Comparison of ENCODE assay signal across 16 cellular contexts in the genomic region with DNA sequence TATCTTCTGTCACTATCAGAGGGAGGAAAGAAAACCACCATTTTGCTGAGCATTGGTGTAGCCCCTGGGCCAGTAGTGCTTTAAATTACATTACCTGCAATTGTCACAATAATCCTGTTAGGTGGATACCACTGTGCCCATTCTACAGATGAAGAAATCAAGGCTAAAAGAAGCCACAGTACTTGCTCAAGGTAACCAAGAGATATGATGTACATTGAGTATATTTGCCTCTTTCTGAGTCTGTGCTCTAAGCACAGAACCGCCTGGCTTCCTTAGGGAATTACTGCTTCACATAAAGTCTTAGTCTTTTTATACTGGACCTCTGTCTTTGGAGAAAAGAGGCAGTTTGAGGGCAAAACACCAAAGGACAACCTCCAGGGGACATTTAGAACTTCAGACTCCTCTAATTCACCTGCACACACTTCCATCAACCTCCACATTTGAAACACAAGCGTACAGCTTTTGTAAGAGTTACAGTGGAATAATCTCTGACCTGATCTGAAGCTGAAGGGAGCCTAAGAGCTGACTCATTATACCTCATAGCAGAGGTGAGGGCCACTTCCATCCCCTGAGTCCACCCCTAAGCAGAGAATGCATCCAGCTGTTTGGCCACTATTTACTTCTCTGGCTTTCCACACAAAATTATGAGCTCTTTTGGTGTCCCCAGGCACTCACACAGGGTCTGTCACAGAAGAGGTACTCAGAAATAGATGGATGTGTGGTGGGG.
A peak's percentile ranks its signal among the peaks of the same experiment; 100 is the strongest.
DNase-seq lines count a peak whose midpoint lies in the region; ATAC-seq and TF ChIP-seq lines count a peak whose summit lies in the region.
"Had no signal": no experiment of that assay in that cellular context is flagged by ENCODE, and none has a peak within 500 bp of the region (broad histone marks: within the 10 kb centered on the region; RNA-seq: fewer than 3 reads in every experiment).

No MANE protein-coding gene starts in this region.

- 94% methylated on average over 2 of the region's 2 CpGs for WGBS in prostate gland

- intact Hi-C loops in Caco-2 (cut with micrococcal nuclease; ENCODE audit: unreplicated experiment) (loop anchor here (1.0 to 10.0 kb wide), 2 partner anchors 23 to 57 kb away; partner anchors contain the start of gene PLPP3), prostate gland (cut with DNase I) (no loop called here)

- H3K27me3 ChIP-seq in Caco-2 (replicated peaks; ENCODE audit: control insufficient read depth, insufficient read depth, low read length) (no peaks in the 10 kb centered on the region), Peyer's patch (no peaks in the 10 kb centered on the region), prostate gland (replicated peaks; ENCODE audit: insufficient read depth) (no peaks in the 10 kb centered on the region)
- H3K27me3 ChIP-seq: cardiac muscle cell, ovary had no signal

- no peak overlapping the region for H3K4me3 ChIP-seq in Caco-2 (ENCODE audit: low read depth, low read length)
- H3K4me3 ChIP-seq in Peyer's patch: no peak overlapping the region
- no peak overlapping the region for H3K4me3 ChIP-seq in prostate gland
- H3K4me3 ChIP-seq: cardiac muscle cell, lung, ovary had no signal

- H3K36me3 Mint-ChIP-seq in Caco-2 (ENCODE audit: insufficient read depth, unreplicated experiment) (peaks cover 76% of the 10 kb centered on the region), glutamatergic neuron (ENCODE audit: unreplicated experiment) (no peaks in the 10 kb centered on the region)

- no peaks in the 10 kb centered on the region for H3K9me3 Mint-ChIP-seq in Caco-2 (ENCODE audit: unreplicated experiment)
- H3K9me3 Mint-ChIP-seq in glutamatergic neuron (ENCODE audit: unreplicated experiment): peaks cover 2% of the 10 kb centered on the region

- POLR2A ChIA-PET in Caco-2 (lab: Charles Lee): interaction anchor here (1.0 kb wide), 1 partner anchor 53 kb away, joined by 3 read pairs; no protein-coding TSS in a partner anchor

- no peak for TF ChIP-seq POLR2A in Peyer's patch (IDR thresholded peaks at IDR 0.05)
- TF ChIP-seq POLR2A in prostate gland (IDR thresholded peaks at IDR 0.05): no peak

- H3K27ac Mint-ChIP-seq in Caco-2 (ENCODE audit: unreplicated experiment): peak overlapping the region; percentile 42
- peak overlapping the region; percentile 53 for H3K27ac Mint-ChIP-seq in glutamatergic neuron (ENCODE audit: unreplicated experiment)
- H3K27ac Mint-ChIP-seq: activated CD8-positive, alpha-beta T cell treated with anti-CD3 and anti-CD28 coated beads, Interleukin-2, amount 10 ng/mL, durations not matched to agents 7 days and 5 days had no signal

- CTCF ChIA-PET in Caco-2 (lab: Charles Lee): interaction anchor here (1.2 kb wide), 1 partner anchor 59 kb away, joined by 3 read pairs; no protein-coding TSS in a partner anchor

- no peak for ATAC-seq in HG03469 (IDR thresholded peaks at IDR 0.05; ENCODE audit: unreplicated experiment)
- no peak for ATAC-seq in GM21619 (IDR thresholded peaks at IDR 0.05; ENCODE audit: unreplicated experiment)
- ATAC-seq: activated CD8-positive, alpha-beta T cell treated with anti-CD3 and anti-CD28 coated beads, Interleukin-2, amount 10 ng/mL, durations not matched to agents 7 days and 5 days had no signal

- H3K4me1 ChIP-seq in Caco-2 (peaks cover 39% of the 10 kb centered on the region), Peyer's patch (peaks cover 0 to 21% (median 4%) of the 10 kb centered on the region in 4 donors), prostate gland (replicated peaks) (peaks cover 4% of the 10 kb centered on the region)

- H3K9me3 ChIP-seq in Caco-2 (no peaks in the 10 kb centered on the region), Peyer's patch (no peaks in the 10 kb centered on the region), prostate gland (no peaks in the 10 kb centered on the region)
- H3K9me3 ChIP-seq: ovary had no signal

- H3K4me1 Mint-ChIP-seq in Caco-2 (ENCODE audit: low read depth, unreplicated experiment) (peaks cover 36% of the 10 kb centered on the region), glutamatergic neuron (ENCODE audit: low read depth, unreplicated experiment) (peaks cover 28% of the 10 kb centered on the region)

- H3K27ac ChIP-seq in Peyer's patch: peak overlapping the region in 3 of 4 donors; percentile 30 to 80 (median 72)
- peak overlapping the region; percentile 28 to 32 for H3K27ac ChIP-seq in prostate gland
- H3K27ac ChIP-seq: cardiac muscle cell, HL-60, ovary had no signal

- H3K27me3 Mint-ChIP-seq in Caco-2 (ENCODE audit: insufficient read depth, unreplicated experiment): no peaks in the 10 kb centered on the region
- peaks cover 5% of the 10 kb centered on the region for H3K27me3 Mint-ChIP-seq in glutamatergic neuron (ENCODE audit: unreplicated experiment)

- TF ChIP-seq CTCF in Caco-2 (IDR thresholded peaks at IDR 0.05; ENCODE audit: insufficient read depth in 1 of 2, low read depth in 1 of 2, low read length in 1 of 2, severe bottlenecking in 1 of 2, unreplicated experiment in 1 of 2): no peak
- no peak for TF ChIP-seq CTCF in Peyer's patch (IDR thresholded peaks at IDR 0.05)
- no peak for TF ChIP-seq CTCF in glutamatergic neuron (IDR thresholded peaks at IDR 0.05; ENCODE audit: partially characterized antibody, unreplicated experiment)
- TF ChIP-seq CTCF in prostate gland (IDR thresholded peaks at IDR 0.05): no peak

- H3K4me3 Mint-ChIP-seq in Caco-2 (ENCODE audit: unreplicated experiment): peak overlapping the region; percentile 47
- no peak overlapping the region for H3K4me3 Mint-ChIP-seq in glutamatergic neuron (ENCODE audit: unreplicated experiment)
- H3K4me3 Mint-ChIP-seq: activated CD8-positive, alpha-beta T cell treated with anti-CD3 and anti-CD28 coated beads, Interleukin-2, amount 10 ng/mL, durations not matched to agents 7 days and 5 days had no signal

- H3K36me3 ChIP-seq in Caco-2 (ENCODE audit: control insufficient read depth, insufficient read depth, low read length): no peaks in the 10 kb centered on the region
- peaks cover 0 to 23% (median 0%) of the 10 kb centered on the region in 3 donors for H3K36me3 ChIP-seq in Peyer's patch
- no peaks in the 10 kb centered on the region for H3K36me3 ChIP-seq in prostate gland
- H3K36me3 ChIP-seq: cardiac muscle cell, ovary had no signal

- DNase-seq in Caco-2: no peak
- no peak for DNase-seq in Peyer's patch
- no peak for DNase-seq in glutamatergic neuron
- no peak for DNase-seq in prostate gland (ENCODE audit: low spot score)
- DNase-seq in ecto neural progenitor cell (ENCODE audit: low spot score): no peak
- DNase-seq in kidney glomerular epithelial cell (lab: John Stamatoyannopoulos, UW): no peak
- DNase-seq: activated CD8-positive, alpha-beta T cell treated with anti-CD3 and anti-CD28 coated beads, Interleukin-2, amount 10 ng/mL, durations not matched to agents 7 days and 5 days; activated gamma-delta T cell; NCI-H2081; ovary; SIG-M5 had no signal

- BruUV-seq in Caco-2 (replicated peaks; lab: Mats Ljungman, UMichigan): no TSS peak
